27 cellular contexts compared by ENCODE assay signal in the genomic region with DNA sequence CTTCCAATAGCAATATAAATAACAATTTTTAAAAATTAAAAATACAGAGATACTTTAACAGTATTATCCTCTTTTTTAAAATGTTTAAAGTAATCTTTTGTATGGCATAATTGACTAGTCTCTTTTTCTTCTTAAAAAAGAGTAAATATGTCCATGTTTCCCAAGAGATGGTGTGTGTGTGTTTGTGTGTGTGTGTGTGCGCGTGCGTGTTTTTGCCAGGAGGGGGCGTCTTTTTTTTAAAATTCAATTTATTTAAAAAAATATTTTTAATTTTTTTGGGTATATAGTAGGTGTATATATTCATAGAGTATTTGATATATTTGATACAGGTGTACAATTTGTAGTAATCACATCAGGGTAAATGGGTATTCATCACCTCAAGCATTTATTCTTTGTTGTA.
A peak's percentile ranks its signal among the peaks of the same experiment; 100 is the strongest.
DNase-seq lines count a peak whose midpoint lies in the region; ATAC-seq and TF ChIP-seq lines count a peak whose summit lies in the region.
"Had no signal": no experiment of that assay in that cellular context is flagged by ENCODE, and none has a peak within 500 bp of the region (broad histone marks: within the 10 kb centered on the region; RNA-seq: fewer than 3 reads in every experiment).

No MANE protein-coding gene starts in this region.

- no peaks in the 10 kb centered on the region for H3K27me3 Mint-ChIP-seq in MCF 10A (ENCODE audit: insufficient read depth, unreplicated experiment)
- H3K27me3 Mint-ChIP-seq in type B pancreatic cell, result no peaks in the 10 kb centered on the region
- H3K27me3 Mint-ChIP-seq: activated naive CD8-positive, alpha-beta T cell treated with anti-CD3 and anti-CD28 coated beads for 36 hours; CD4-positive, alpha-beta memory T cell; IgD-negative memory B cell had no signal

- no peak overlapping the region for H3K27ac ChIP-seq in mammary epithelial cell (ENCODE audit: insufficient read depth, low read depth, low read length)
- H3K27ac ChIP-seq: A549, HL-60, right lobe of liver, SK-N-MC, tibial nerve had no signal

- CTCF ChIA-PET in mammary epithelial cell (lab: Charles Lee; ENCODE audit: low non-redundant PET) (no interaction called here), MCF 10A (lab: Yijun Ruan, JAX) (no interaction called here)

- POLR2A ChIA-PET in MCF 10A (lab: Yijun Ruan, JAX), result no interaction called here

- no peaks in the 10 kb centered on the region for H3K4me1 ChIP-seq in mammary epithelial cell (ENCODE audit: insufficient read depth, low read length)
- H3K4me1 ChIP-seq: A549, right lobe of liver, tibial nerve had no signal

- H3K36me3 ChIP-seq in mammary epithelial cell (ENCODE audit: insufficient read depth, low read length), result no peaks in the 10 kb centered on the region
- H3K36me3 ChIP-seq: right lobe of liver, tibial nerve had no signal

- no peak overlapping the region for H2AFZ ChIP-seq in mammary epithelial cell (ENCODE audit: low read depth, low read length)

- H3K4me3 ChIP-seq in mammary epithelial cell (replicated peaks in 1 of 3; ENCODE audit: insufficient read depth in 1 of 3, low read depth in 2 of 3, low read length in 3 of 3), result no peak overlapping the region
- H3K4me3 ChIP-seq in fibroblast of pulmonary artery (replicated peaks; ENCODE audit: low read depth, low read length), result no peak overlapping the region
- H3K4me3 ChIP-seq: A549, mucosa of descending colon, right lobe of liver, SK-N-MC, tibial nerve had no signal

- ATAC-seq in HG03521 (IDR thresholded peaks at IDR 0.05; ENCODE audit: unreplicated experiment), result no peak
- ATAC-seq: A549, left lobe of liver, mucosa of descending colon, right lobe of liver had no signal

- H3K4me3 Mint-ChIP-seq in MCF 10A (ENCODE audit: unreplicated experiment), result no peak overlapping the region
- no peak overlapping the region for H3K4me3 Mint-ChIP-seq in type B pancreatic cell
- H3K4me3 Mint-ChIP-seq: activated naive CD8-positive, alpha-beta T cell treated with anti-CD3 and anti-CD28 coated beads for 36 hours; CD4-positive, alpha-beta memory T cell; IgD-negative memory B cell had no signal

- H3K79me2 ChIP-seq in mammary epithelial cell (ENCODE audit: insufficient read depth, low read length), result no peaks in the 10 kb centered on the region

- dilution Hi-C loops in mammary epithelial cell (cut with HindIII; ENCODE audit: low sequenced_read_pairs), result no loop called here

- no TSS peak for BruUV-seq in mammary epithelial cell (replicated peaks; lab: Mats Ljungman, UMichigan)
- no TSS peak for BruUV-seq in MCF 10A (replicated peaks; lab: Mats Ljungman, UMichigan)

- H4K20me1 ChIP-seq in mammary epithelial cell (ENCODE audit: insufficient read depth, low read length), result no peaks in the 10 kb centered on the region

- H3K27me3 ChIP-seq in mammary epithelial cell (ENCODE audit: insufficient read depth, low read length), result no peaks in the 10 kb centered on the region
- H3K27me3 ChIP-seq: right lobe of liver, tibial nerve had no signal

- no peaks in the 10 kb centered on the region for H3K9me3 ChIP-seq in mammary epithelial cell (replicated peaks; ENCODE audit: insufficient read depth, low read length)
- H3K9me3 ChIP-seq: A549, mucosa of descending colon, right lobe of liver, tibial nerve had no signal

- 75% methylated on average over 3 of the region's 4 CpGs for WGBS in mammary epithelial cell (ENCODE audit: low coverage, missing lambda C conversion rate)

- in situ Hi-C loops in mammary epithelial cell (cut with MboI; ENCODE audit: low sequenced_read_pairs in 2 of 2), result no loop called here

- H3K36me3 Mint-ChIP-seq in MCF 10A (ENCODE audit: insufficient read depth, unreplicated experiment) (no peaks in the 10 kb centered on the region), type B pancreatic cell (no peaks in the 10 kb centered on the region)
- H3K36me3 Mint-ChIP-seq: activated naive CD8-positive, alpha-beta T cell treated with anti-CD3 and anti-CD28 coated beads for 36 hours; CD4-positive, alpha-beta memory T cell; IgD-negative memory B cell had no signal

- no peak overlapping the region for H3K9ac ChIP-seq in mammary epithelial cell (ENCODE audit: insufficient read depth, low read length)

- H3K4me1 Mint-ChIP-seq in MCF 10A (ENCODE audit: insufficient read depth, unreplicated experiment), result no peaks in the 10 kb centered on the region
- no peaks in the 10 kb centered on the region for H3K4me1 Mint-ChIP-seq in type B pancreatic cell (ENCODE audit: unreplicated experiment)
- H3K4me1 Mint-ChIP-seq: activated naive CD8-positive, alpha-beta T cell treated with anti-CD3 and anti-CD28 coated beads for 36 hours; CD4-positive, alpha-beta memory T cell; IgD-negative memory B cell had no signal

- no peak for DNase-seq in mammary epithelial cell
- DNase-seq in MCF 10A (ENCODE audit: unreplicated experiment), result no peak
- peak; percentile 21 for DNase-seq in amniotic epithelial cell (ENCODE audit: low read depth)
- DNase-seq in fibroblast of pulmonary artery (ENCODE audit: low read depth), result peak; percentile 21
- DNase-seq in type B pancreatic cell (ENCODE audit: extremely low spot score, unreplicated experiment), result no peak
- DNase-seq in NCI-H526 (lab: John Stamatoyannopoulos, UW), result no peak
- DNase-seq in ecto neural progenitor cell (ENCODE audit: low spot score), result no peak
- DNase-seq: activated CD4-positive, alpha-beta T cell treated with anti-CD3 and anti-CD28 coated beads for 1 hour; activated naive CD8-positive, alpha-beta T cell treated with anti-CD3 and anti-CD28 coated beads for 36 hours; CD4-positive, alpha-beta memory T cell; effector memory CD4-positive, alpha-beta T cell; EL; foreskin melanocyte; mucosa of descending colon; NCI-H2081; NCI-H524; OCI-M1; right lobe of liver; stimulated activated naive CD4-positive, alpha-beta T cell; T1000 had no signal

- H3K4me2 ChIP-seq in mammary epithelial cell (ENCODE audit: insufficient read depth, low read depth, low read length), result no peak overlapping the region
- H3K4me2 ChIP-seq: A549 had no signal

- H3K9me3 Mint-ChIP-seq in MCF 10A (ENCODE audit: unreplicated experiment), result no peaks in the 10 kb centered on the region
- H3K9me3 Mint-ChIP-seq in type B pancreatic cell, result peaks cover 5% of the 10 kb centered on the region

- intact Hi-C loops in mammary epithelial cell (cut with micrococcal nuclease) (no loop called here), MCF 10A (cut with micrococcal nuclease) (no loop called here)

- H3K27ac Mint-ChIP-seq in MCF 10A (ENCODE audit: low read depth, unreplicated experiment) (no peak overlapping the region), type B pancreatic cell (no peak overlapping the region)
- H3K27ac Mint-ChIP-seq: activated naive CD8-positive, alpha-beta T cell treated with anti-CD3 and anti-CD28 coated beads for 36 hours; CD4-positive, alpha-beta memory T cell; IgD-negative memory B cell had no signal

- TF ChIP-seq CTCF in mammary epithelial cell (conservative IDR thresholded peaks at IDR 0.05 in 1 of 2, IDR thresholded peaks at IDR 0.05 in 1 of 2; ENCODE audit: extremely low read depth in 1 of 2, insufficient read depth in 1 of 2, low read depth in 1 of 2, low read length in 2 of 2), result peak; percentile 36 to 43
- no peak for TF ChIP-seq CTCF in MCF 10A (IDR thresholded peaks at IDR 0.05; ENCODE audit: unreplicated experiment)
- TF ChIP-seq CTCF in fibroblast of pulmonary artery (IDR thresholded peaks at IDR 0.05; ENCODE audit: low read length, missing control alignments), result peak; percentile 36
- TF ChIP-seq CTCF in type B pancreatic cell (conservative IDR thresholded peaks at IDR 0.05), result peak; percentile 69

Comparison
In these comparisons a context has a peak if more than half of its experiments do, and no peak if none do; other contexts are left out.
1. DNase-seq: peak in amniotic epithelial cell (single experiment) and fibroblast of pulmonary artery (single experiment); none in mammary epithelial cell (single experiment), MCF 10A (single experiment), type B pancreatic cell (single experiment), NCI-H526 (0 of 2) and ecto neural progenitor cell (single experiment).